19 cellular contexts compared by ENCODE assay signal in genomic region chr1:215071078-215071477, GRCh38.
"Had no signal": no experiment of that assay in that cellular context is flagged by ENCODE, and none has a peak within 500 bp of the region (broad histone marks: within the 10 kb centered on the region; RNA-seq: fewer than 3 reads in every experiment).

No MANE protein-coding gene starts in this region.

- FAIRE-seq: small intestine, urothelium cell line had no signal

- DNase-seq: nephron progenitor cell; occipital lobe; ovary; posterior cingulate gyrus; psoas muscle; right cardiac atrium; right lobe of liver; sigmoid colon; small intestine; stimulated activated CD4-positive, alpha-beta T cell treated with anti-CD3 and anti-CD28 coated beads, Interleukin-15, amount 100 ng/mL, for 24 hours; stimulated activated CD4-positive, alpha-beta T cell treated with anti-CD3 and anti-CD28 coated beads, Interleukin-2, amount 100 ng/mL, for 24 hours; stimulated activated CD4-positive, alpha-beta T cell treated with anti-CD3 and anti-CD28 coated beads, Interleukin-2, amount 100 ng/mL, for 48 hours; stimulated activated CD4-positive, alpha-beta T cell treated with anti-CD3 and anti-CD28 coated beads, Interleukin-4, amount 100 ng/mL, for 24 hours; stimulated activated naive B cell treated with anti-CD40 and anti-IgM and Interleukin-4, amounts not matched to agents 10 μg/mL and 1 μg/mL and 100 μg/mL, for 72 hours; stimulated activated naive CD4-positive, alpha-beta T cell treated with Interleukin-2 at 50 U/mL for 16 hours; stomach; trophoblast cell; upper lobe of left lung had no signal
